Comparison of ENCODE assay signal across 19 cellular contexts in the genomic region with DNA sequence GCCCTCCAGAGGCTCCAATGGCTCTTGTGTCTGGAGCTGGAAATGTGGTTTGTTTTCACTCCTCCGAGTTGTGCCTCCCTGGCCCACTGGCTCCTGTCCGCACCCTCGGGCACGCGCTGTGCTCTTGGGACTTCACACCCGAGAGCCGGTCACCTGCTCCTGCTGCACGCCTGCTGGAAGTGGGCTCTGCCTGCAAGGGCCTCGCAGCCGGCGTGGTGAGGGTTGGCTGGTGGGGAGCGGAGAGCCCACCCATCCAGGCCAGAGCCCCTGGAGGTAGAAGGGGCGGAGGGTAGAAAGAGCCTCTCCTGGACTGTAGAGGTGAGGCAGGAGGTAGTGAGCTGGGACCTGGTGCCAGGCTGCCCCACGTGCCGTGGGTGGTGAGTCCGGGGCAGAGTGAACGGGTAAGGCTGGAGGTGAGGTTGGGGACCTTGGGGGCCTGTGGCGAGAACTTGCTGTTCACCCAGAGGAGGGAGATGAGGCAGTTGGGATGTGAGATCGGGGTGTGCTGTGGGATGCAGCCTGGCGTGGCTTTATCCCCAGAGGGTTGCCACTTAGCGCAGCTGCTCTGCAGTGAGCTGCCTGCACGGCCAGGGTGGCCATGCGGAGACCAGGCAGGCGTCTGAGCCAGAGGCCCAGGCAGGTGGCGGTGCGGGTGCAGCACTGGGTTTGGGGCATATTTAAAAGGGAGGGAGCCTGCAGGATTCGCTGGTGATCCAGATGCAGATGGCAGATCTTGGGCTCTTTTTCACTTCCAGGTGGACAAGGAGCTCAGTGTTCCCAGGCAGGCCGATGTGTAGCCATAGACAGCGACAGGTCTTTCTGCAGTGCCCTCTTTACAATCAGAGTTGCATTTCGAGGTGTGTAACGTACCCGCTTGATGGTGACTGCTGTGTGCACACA. TPM values are rescaled to one million over a fixed set of nuclear protein-coding genes. Genes with fewer than 3 reads are reported as not detected.
DNase-seq lines count a peak whose midpoint lies in the region; ATAC-seq and TF ChIP-seq lines count a peak whose summit lies in the region.
"Had no signal": no experiment of that assay in that cellular context is flagged by ENCODE, and none has a peak within 500 bp of the region (broad histone marks: within the 10 kb centered on the region; RNA-seq: fewer than 3 reads in every experiment).

No MANE protein-coding gene starts in this region.

- H3K4me1 ChIP-seq in RWPE2 (ENCODE audit: insufficient read depth, poor library complexity, severe bottlenecking) (peaks cover 4% of the 10 kb centered on the region), foreskin keratinocyte (no peaks in the 10 kb centered on the region), thyroid gland (no peaks in the 10 kb centered on the region)
- H3K4me1 ChIP-seq: testis had no signal

- no peak for TF ChIP-seq POLR2A in thyroid gland (IDR thresholded peaks at IDR 0.05)

- H3K27ac ChIP-seq in RWPE2 (ENCODE audit: poor library complexity, severe bottlenecking) (no peak overlapping the region), foreskin keratinocyte (no peak overlapping the region), thyroid gland (no peak overlapping the region)
- H3K27ac ChIP-seq: C4-2B, SK-N-MC, testis had no signal

- peaks cover 8% of the 10 kb centered on the region for H3K36me3 Mint-ChIP-seq in activated naive CD8-positive, alpha-beta T cell treated with anti-CD3 and anti-CD28 coated beads, Interleukin-2, amount 10 ng/mL, durations not matched to agents 7 days and 5 days
- H3K36me3 Mint-ChIP-seq in activated naive CD8-positive, alpha-beta T cell treated with anti-CD3 and anti-CD28 coated beads for 36 hours, result no peaks in the 10 kb centered on the region
- H3K36me3 Mint-ChIP-seq in progenitor cell of endocrine pancreas (ENCODE audit: insufficient read depth), result peaks cover 35% of the 10 kb centered on the region
- peaks cover 62% of the 10 kb centered on the region for H3K36me3 Mint-ChIP-seq in Calu3 (ENCODE audit: insufficient read depth, unreplicated experiment)

- WGBS in thyroid gland, 2 donors, result 92% methylated on average over 15 to 32 of the region's 32 CpGs

- DNase-seq in activated naive CD8-positive, alpha-beta T cell treated with anti-CD3 and anti-CD28 coated beads, Interleukin-2, amount 10 ng/mL, durations not matched to agents 7 days and 5 days, result no peak
- DNase-seq in activated naive CD8-positive, alpha-beta T cell treated with anti-CD3 and anti-CD28 coated beads for 36 hours, result no peak
- DNase-seq in RWPE2 (ENCODE audit: low spot score) (no peak), left ventricle myocardium superior (peak; percentile 28), progenitor cell of endocrine pancreas (ENCODE audit: low spot score, unreplicated experiment) (no peak), Calu3 (no peak), foreskin keratinocyte (no peak), thyroid gland (no peak)
- DNase-seq: activated CD4-positive, alpha-beta T cell treated with anti-CD3 and anti-CD28 coated beads for 4 hours; DMS 273 treated with DMSO at 0.1 percent for 48 hours; HCEC 1CT; Kasumi-1; mammary epithelial cell; NCI-H1694; NCI-H526; occipital lobe; testis had no signal

- TF ChIP-seq CTCF in RWPE2 (IDR thresholded peaks at IDR 0.05; ENCODE audit: poor library complexity, severe bottlenecking) (no peak), progenitor cell of endocrine pancreas (IDR thresholded peaks at IDR 0.05; ENCODE audit: unreplicated experiment) (no peak), Calu3 (IDR thresholded peaks at IDR 0.05; ENCODE audit: unreplicated experiment) (no peak), foreskin keratinocyte (conservative IDR thresholded peaks at IDR 0.05) (no peak), thyroid gland (IDR thresholded peaks at IDR 0.05) (no peak)

- no TSS peak for BruUV-seq in Calu3 (replicated peaks; lab: Mats Ljungman, UMichigan)

- H3K36me3 ChIP-seq in RWPE2 (ENCODE audit: low read depth) (peaks cover 35% of the 10 kb centered on the region), thyroid gland (peaks cover 0 to 3% of the 10 kb centered on the region in 2 donors)

- H3K27ac Mint-ChIP-seq in activated naive CD8-positive, alpha-beta T cell treated with anti-CD3 and anti-CD28 coated beads, Interleukin-2, amount 10 ng/mL, durations not matched to agents 7 days and 5 days, result no peak overlapping the region
- no peak overlapping the region for H3K27ac Mint-ChIP-seq in activated naive CD8-positive, alpha-beta T cell treated with anti-CD3 and anti-CD28 coated beads for 36 hours
- H3K27ac Mint-ChIP-seq in progenitor cell of endocrine pancreas (peak overlapping the region; percentile 45), Calu3 (ENCODE audit: unreplicated experiment) (no peak overlapping the region)

- POLR2A ChIA-PET in activated naive CD8-positive, alpha-beta T cell treated with anti-CD3 and anti-CD28 coated beads, Interleukin-2, amount 10 ng/mL, durations not matched to agents 7 days and 5 days (lab: Charles Lee), result no interaction called here

- no peaks in the 10 kb centered on the region for H3K4me1 Mint-ChIP-seq in activated naive CD8-positive, alpha-beta T cell treated with anti-CD3 and anti-CD28 coated beads, Interleukin-2, amount 10 ng/mL, durations not matched to agents 7 days and 5 days
- peaks cover 4% of the 10 kb centered on the region for H3K4me1 Mint-ChIP-seq in activated naive CD8-positive, alpha-beta T cell treated with anti-CD3 and anti-CD28 coated beads for 36 hours
- H3K4me1 Mint-ChIP-seq in progenitor cell of endocrine pancreas (ENCODE audit: low read depth) (no peaks in the 10 kb centered on the region), Calu3 (ENCODE audit: low read depth, unreplicated experiment) (no peaks in the 10 kb centered on the region)

- no peaks in the 10 kb centered on the region for H3K9me3 Mint-ChIP-seq in activated naive CD8-positive, alpha-beta T cell treated with anti-CD3 and anti-CD28 coated beads, Interleukin-2, amount 10 ng/mL, durations not matched to agents 7 days and 5 days
- no peaks in the 10 kb centered on the region for H3K9me3 Mint-ChIP-seq in activated naive CD8-positive, alpha-beta T cell treated with anti-CD3 and anti-CD28 coated beads for 36 hours
- H3K9me3 Mint-ChIP-seq in progenitor cell of endocrine pancreas (ENCODE audit: low read depth) (no peaks in the 10 kb centered on the region), Calu3 (ENCODE audit: low read depth, unreplicated experiment) (no peaks in the 10 kb centered on the region)

- H3K27me3 ChIP-seq in RWPE2 (ENCODE audit: insufficient read depth, poor library complexity, severe bottlenecking), result no peaks in the 10 kb centered on the region
- no peaks in the 10 kb centered on the region for H3K27me3 ChIP-seq in foreskin keratinocyte
- H3K27me3 ChIP-seq in thyroid gland, result no peaks in the 10 kb centered on the region
- H3K27me3 ChIP-seq: testis had no signal

- no peaks in the 10 kb centered on the region for H3K9me3 ChIP-seq in RWPE2 (ENCODE audit: severe bottlenecking)
- H3K9me3 ChIP-seq in thyroid gland, result no peaks in the 10 kb centered on the region
- H3K9me3 ChIP-seq: testis had no signal

- H3K4me3 Mint-ChIP-seq in activated naive CD8-positive, alpha-beta T cell treated with anti-CD3 and anti-CD28 coated beads, Interleukin-2, amount 10 ng/mL, durations not matched to agents 7 days and 5 days, result no peak overlapping the region
- no peak overlapping the region for H3K4me3 Mint-ChIP-seq in activated naive CD8-positive, alpha-beta T cell treated with anti-CD3 and anti-CD28 coated beads for 36 hours
- H3K4me3 Mint-ChIP-seq in progenitor cell of endocrine pancreas (ENCODE audit: low read depth) (no peak overlapping the region), Calu3 (ENCODE audit: low read depth, unreplicated experiment) (no peak overlapping the region)

- H3K27me3 Mint-ChIP-seq in activated naive CD8-positive, alpha-beta T cell treated with anti-CD3 and anti-CD28 coated beads, Interleukin-2, amount 10 ng/mL, durations not matched to agents 7 days and 5 days, result no peaks in the 10 kb centered on the region
- H3K27me3 Mint-ChIP-seq in activated naive CD8-positive, alpha-beta T cell treated with anti-CD3 and anti-CD28 coated beads for 36 hours, result no peaks in the 10 kb centered on the region
- H3K27me3 Mint-ChIP-seq in progenitor cell of endocrine pancreas, result no peaks in the 10 kb centered on the region
- no peaks in the 10 kb centered on the region for H3K27me3 Mint-ChIP-seq in Calu3 (ENCODE audit: unreplicated experiment)

- ATAC-seq in activated naive CD8-positive, alpha-beta T cell treated with anti-CD3 and anti-CD28 coated beads, Interleukin-2, amount 10 ng/mL, durations not matched to agents 7 days and 5 days (ENCODE audit: low read depth), result peak; percentile 14
- ATAC-seq in RWPE2 (ENCODE audit: low read depth) (peak; percentile 19; the same call in 1 of the 3 replicates), left ventricle myocardium superior (peak; percentile 15), foreskin keratinocyte (no peak)

- intact Hi-C loops in left ventricle myocardium superior (cut with micrococcal nuclease) (no loop called here), Calu3 (cut with micrococcal nuclease; ENCODE audit: unreplicated experiment) (no loop called here), thyroid gland (cut with DNase I) (no loop called here)

- H3K4me3 ChIP-seq in RWPE2 (ENCODE audit: severe bottlenecking) (no peak overlapping the region), thyroid gland (replicated peaks in 1 of 3) (no peak overlapping the region)
- H3K4me3 ChIP-seq: SK-N-MC, testis had no signal

- CTCF ChIA-PET in Calu3 (lab: Charles Lee), result no interaction called here

RNA-seq across cellular contexts. Expression of gene PCGF3, which starts 48.8 kb away (rescaled TPM):
- total RNA-seq in activated naive CD8-positive, alpha-beta T cell treated with anti-CD3 and anti-CD28 coated beads, Interleukin-2, amount 10 ng/mL, durations not matched to agents 7 days and 5 days, result 10 to 100 TPM; 45.4 to 51.6 TPM
- 10 to 100 TPM; 19.7 to 21.2 TPM for total RNA-seq in activated naive CD8-positive, alpha-beta T cell treated with anti-CD3 and anti-CD28 coated beads for 36 hours
- total RNA-seq in left ventricle myocardium superior (20.9 TPM), progenitor cell of endocrine pancreas (79.8 and 87.9 TPM in 2 replicates), Calu3 (2022) (29.5 and 30.0 TPM in 2 replicates), foreskin keratinocyte (38.7 and 42.4 TPM in 2 replicates), thyroid gland (10 to 100 TPM; 41.4 to 60.0 (median 50.2) TPM)
- 29.1 and 32.7 TPM in 2 replicates for polyA plus RNA-seq in foreskin keratinocyte
